In genomic region chr2:241617431-241618154, GRCh38 we compare ENCODE assay signal across 8 cellular contexts. TPM values are rescaled to one million over a fixed set of nuclear protein-coding genes. Genes with fewer than 3 reads are reported as not detected.
DNase-seq lines count a peak whose midpoint lies in the region; ATAC-seq and TF ChIP-seq lines count a peak whose summit lies in the region.

No MANE protein-coding gene starts in this region.

- peak overlapping the region; percentile 88 for H3K4me3 Mint-ChIP-seq in CD4-positive, alpha-beta T cell
- H3K4me3 Mint-ChIP-seq in nephron: peak overlapping the region in 2 of 3 experiments; percentile 8 to 70

- no peaks in the 10 kb centered on the region for H3K27me3 ChIP-seq in CD4-positive, alpha-beta T cell (ENCODE audit: control insufficient read depth, insufficient read depth, low read length)
- H3K27me3 ChIP-seq in PC-3 (ENCODE audit: low read length): no peaks in the 10 kb centered on the region

- intact Hi-C loops in CD4-positive, alpha-beta T cell (cut with DNase I, micrococcal nuclease): loop anchor here (2.0 to 10.0 kb wide), 6 partner anchors 19 to 1053 kb away; partner anchors contain the start of genes ATG4B (in 1 of the 2), D2HGDH (in 1 of the 2), DUSP28 (in 1 of the 2) and RNPEPL1 (in 1 of the 2)
- intact Hi-C loops in PC-3 (cut with micrococcal nuclease): no loop called here

- BruUV-seq in PC-3 (replicated peaks; lab: Mats Ljungman, UMichigan): no TSS peak

- H3K4me1 Mint-ChIP-seq in CD4-positive, alpha-beta T cell (ENCODE audit: low read depth): peaks cover 30% of the 10 kb centered on the region
- peaks cover 18% of the 10 kb centered on the region for H3K4me1 Mint-ChIP-seq in nephron

- no peaks in the 10 kb centered on the region for H3K9me2 ChIP-seq in PC-3 (replicated peaks; ENCODE audit: low read length)

- H3K9me3 ChIP-seq in CD4-positive, alpha-beta T cell (ENCODE audit: control insufficient read depth, low read length): no peaks in the 10 kb centered on the region
- no peaks in the 10 kb centered on the region; the same call in 1 of the 2 replicates for H3K9me3 ChIP-seq in PC-3 (ENCODE audit: low read length)

- CTCF ChIA-PET in CD4-positive, alpha-beta T cell (lab: Charles Lee): no interaction called here
- CTCF ChIA-PET in PC-3 (lab: Charles Lee): no interaction called here

- no peak overlapping the region for H3K9ac ChIP-seq in PC-3 (ENCODE audit: low read length)

- peaks cover 12% of the 10 kb centered on the region for H3K36me3 ChIP-seq in PC-3 (ENCODE audit: low read depth, low read length)

- DNase-seq in CD4-positive, alpha-beta T cell: peak in 4 of 10 experiments; percentile 17 to 40 (median 23)
- DNase-seq in PC-3: no peak
- no peak for DNase-seq in coronary artery (ENCODE audit: low spot score)
- no peak for DNase-seq in globus pallidus (ENCODE audit: low spot score)
- no peak for DNase-seq in RPMI8226
- DNase-seq in SK-N-DZ (ENCODE audit: low spot score): no peak

- peak; percentile 84 for ATAC-seq in CD4-positive, alpha-beta T cell (ENCODE audit: poor library complexity)
- ATAC-seq in GM21576 (IDR thresholded peaks at IDR 0.05; ENCODE audit: unreplicated experiment) (peak; percentile 49), PC-3 (0 out of 2 replicates have a peak, but pooled peaks have one; percentile 17)

- POLR2A ChIA-PET in CD4-positive, alpha-beta T cell (lab: Charles Lee): interaction anchor here (0.6 to 1.9 kb wide), 8 partner anchors 7 to 1052 kb away, joined by 3 to 28 read pairs (median 5); partner anchors contain the start of genes ATG4B, D2HGDH, DTYMK and ING5
- POLR2A ChIA-PET in PC-3 (lab: Charles Lee; ENCODE audit: unreplicated experiment): no interaction called here

- H3K4me3 ChIP-seq in PC-3 (ENCODE audit: low read length) (no peak overlapping the region), coronary artery (peak overlapping the region; percentile 2)

- H3K9me3 Mint-ChIP-seq in CD4-positive, alpha-beta T cell: no peaks in the 10 kb centered on the region
- H3K9me3 Mint-ChIP-seq in nephron: peaks cover 3% of the 10 kb centered on the region

- no peak overlapping the region for H2AFZ ChIP-seq in PC-3 (ENCODE audit: low read length)

- TF ChIP-seq CTCF in CD4-positive, alpha-beta T cell (IDR thresholded peaks at IDR 0.05): no peak
- TF ChIP-seq CTCF in PC-3 (conservative IDR thresholded peaks at IDR 0.05; ENCODE audit: low read depth, low read length): no peak
- no peak for TF ChIP-seq CTCF in coronary artery (IDR thresholded peaks at IDR 0.05)
- no peak for TF ChIP-seq CTCF in nephron (IDR thresholded peaks at IDR 0.05; ENCODE audit: unreplicated experiment in 3 of 3)

- no peaks in the 10 kb centered on the region for H4K20me1 ChIP-seq in PC-3 (ENCODE audit: low read length)

- H3K27me3 Mint-ChIP-seq in CD4-positive, alpha-beta T cell: no peaks in the 10 kb centered on the region
- no peaks in the 10 kb centered on the region for H3K27me3 Mint-ChIP-seq in nephron (ENCODE audit: low read depth)

- peaks cover 8% of the 10 kb centered on the region for H3K36me3 Mint-ChIP-seq in CD4-positive, alpha-beta T cell (ENCODE audit: low read depth)
- H3K36me3 Mint-ChIP-seq in nephron (ENCODE audit: low read depth): peaks cover 40% of the 10 kb centered on the region

- H3K79me2 ChIP-seq in PC-3 (ENCODE audit: low read length): peaks cover 73% of the 10 kb centered on the region

- H3F3A ChIP-seq in PC-3 (ENCODE audit: low read length, unreplicated experiment): peaks cover 18% of the 10 kb centered on the region

- H3K4me2 ChIP-seq in PC-3 (ENCODE audit: low read length): no peak overlapping the region

- no peaks in the 10 kb centered on the region for H3K4me1 ChIP-seq in PC-3 (ENCODE audit: insufficient read depth, low read length)

- peak overlapping the region; percentile 77 for H3K27ac Mint-ChIP-seq in CD4-positive, alpha-beta T cell
- peak overlapping the region; percentile 73 to 94 (median 86) for H3K27ac Mint-ChIP-seq in nephron

- H3K27ac ChIP-seq in CD4-positive, alpha-beta T cell (ENCODE audit: low read depth, low read length): peak overlapping the region; percentile 58
- H3K27ac ChIP-seq in PC-3 (ENCODE audit: low read length) (no peak overlapping the region), coronary artery (peak overlapping the region in 1 of 2 donors; percentile 7)

RNA-seq across cellular contexts. Expression of gene THAP4, which starts 19.4 kb away (rescaled TPM):
- total RNA-seq in CD4-positive, alpha-beta T cell: 10 to 100 TPM; 27.5 to 31.4 TPM
- total RNA-seq in PC-3 (2014; rRNA removed): 75.1 and 102 TPM in 2 replicates
- 65.1 and 66.6 TPM in 2 replicates for polyA plus RNA-seq in SK-N-DZ (2014; cell fraction: cytosol; rRNA removed)
- polyA plus RNA-seq in SK-N-DZ (2014; cell fraction: nucleus; rRNA removed): 28.6 and 35.8 TPM in 2 replicates

RNA-seq across cellular contexts. Expression of gene ATG4B, which starts 19.9 kb away (rescaled TPM):
- total RNA-seq in CD4-positive, alpha-beta T cell: 10 to 100 TPM; 86.5 to 89.4 TPM
- 83.0 and 88.6 TPM in 2 replicates for total RNA-seq in PC-3 (2014; rRNA removed)
- polyA plus RNA-seq in SK-N-DZ (2014; cell fraction: cytosol; rRNA removed): 137 and 140 TPM in 2 replicates
- 174 and 224 TPM in 2 replicates for polyA plus RNA-seq in SK-N-DZ (2014; cell fraction: nucleus; rRNA removed)

RNA-seq across cellular contexts. Expression of gene BOK, which starts 59.0 kb away (rescaled TPM):
- not detected for total RNA-seq in CD4-positive, alpha-beta T cell
- total RNA-seq in PC-3 (2014; rRNA removed): 30.2 and 39.3 TPM in 2 replicates
- polyA plus RNA-seq in SK-N-DZ (2014; cell fraction: cytosol; rRNA removed): 31.0 and 35.6 TPM in 2 replicates
- polyA plus RNA-seq in SK-N-DZ (2014; cell fraction: nucleus; rRNA removed): 34.4 and 40.9 TPM in 2 replicates

Comparison
In these comparisons a context has a peak if more than half of its experiments do, and no peak if none do; other contexts are left out.
1. ATAC-seq: peak in every context shown above with its lines; median percentile 84 in CD4-positive, alpha-beta T cell; 49 in GM21576; 17 in PC-3.
2. RNA of gene BOK, which starts 59.0 kb away (total RNA-seq): 30.2 to 39.3 TPM in PC-3; not detected in CD4-positive, alpha-beta T cell; every median in the first group is over 10 times any median in the second.